7 cellular contexts compared by ENCODE assay signal in the genomic region with DNA sequence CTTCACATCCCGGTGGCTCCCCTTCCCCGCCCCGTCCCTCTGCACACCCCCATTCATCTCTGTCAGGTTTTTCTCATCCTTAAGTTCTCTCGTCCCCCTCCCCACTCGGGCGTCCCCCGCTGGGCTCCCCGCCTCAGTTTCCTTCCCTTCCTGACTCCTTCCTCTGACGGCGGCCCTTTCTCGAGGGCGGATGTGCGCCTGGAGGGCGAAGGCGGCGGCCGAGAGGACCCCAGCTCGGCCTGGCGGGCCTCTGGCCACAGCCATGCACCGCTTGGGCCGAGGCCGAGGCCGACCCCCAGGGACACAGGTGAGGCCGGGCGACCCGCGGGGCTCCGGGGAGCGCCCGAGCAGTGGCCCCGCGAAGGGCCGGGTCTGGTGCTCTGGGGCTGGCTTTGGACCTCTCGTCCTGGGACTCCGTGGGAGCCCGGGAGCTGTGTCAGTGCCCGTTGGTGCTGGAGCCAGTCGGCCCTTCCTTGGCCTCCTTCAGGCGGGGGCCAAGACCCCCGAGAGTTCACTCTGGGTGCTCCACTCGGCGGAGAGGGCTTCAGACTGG.
DNase-seq lines count a peak whose midpoint lies in the region; ATAC-seq lines count a peak whose summit lies in the region.

No MANE protein-coding gene starts in this region.

- H3K4me3 ChIP-seq in HUES6 (ENCODE audit: low read depth, low read length) (peak overlapping the region; percentile 68), iPS-20b (ENCODE audit: low read length) (peak overlapping the region; percentile 59)

- H3K36me3 Mint-ChIP-seq in activated naive CD8-positive, alpha-beta T cell treated with anti-CD3 and anti-CD28 coated beads, Interleukin-2, amount 50 U/mL, for 24 hours (ENCODE audit: low read depth): no peaks in the 10 kb centered on the region
- peaks cover 0 to 1% of the 10 kb centered on the region in 2 donors for H3K36me3 Mint-ChIP-seq in stimulated activated naive B cell treated with anti-CD40 and anti-IgM and Interleukin-4, amounts not matched to agents 10 μg/mL and 1 μg/mL and 100 μg/mL, for 72 hours

- peak overlapping the region; percentile 64 for H3K27ac Mint-ChIP-seq in activated naive CD8-positive, alpha-beta T cell treated with anti-CD3 and anti-CD28 coated beads, Interleukin-2, amount 50 U/mL, for 24 hours
- H3K27ac Mint-ChIP-seq in stimulated activated naive B cell treated with anti-CD40 and anti-IgM and Interleukin-4, amounts not matched to agents 10 μg/mL and 1 μg/mL and 100 μg/mL, for 72 hours: peak overlapping the region; percentile 82

- H3K27me3 Mint-ChIP-seq in activated naive CD8-positive, alpha-beta T cell treated with anti-CD3 and anti-CD28 coated beads, Interleukin-2, amount 50 U/mL, for 24 hours: peaks cover 24% of the 10 kb centered on the region
- peaks cover 37 to 43% of the 10 kb centered on the region in 2 donors for H3K27me3 Mint-ChIP-seq in stimulated activated naive B cell treated with anti-CD40 and anti-IgM and Interleukin-4, amounts not matched to agents 10 μg/mL and 1 μg/mL and 100 μg/mL, for 72 hours

- H3K9me3 Mint-ChIP-seq in activated naive CD8-positive, alpha-beta T cell treated with anti-CD3 and anti-CD28 coated beads, Interleukin-2, amount 50 U/mL, for 24 hours: no peaks in the 10 kb centered on the region
- no peaks in the 10 kb centered on the region for H3K9me3 Mint-ChIP-seq in stimulated activated naive B cell treated with anti-CD40 and anti-IgM and Interleukin-4, amounts not matched to agents 10 μg/mL and 1 μg/mL and 100 μg/mL, for 72 hours

- H3K27ac ChIP-seq in HUES6 (ENCODE audit: low read depth, low read length) (no peak overlapping the region), iPS-20b (ENCODE audit: low read length) (no peak overlapping the region)

- H3K4me1 Mint-ChIP-seq in activated naive CD8-positive, alpha-beta T cell treated with anti-CD3 and anti-CD28 coated beads, Interleukin-2, amount 50 U/mL, for 24 hours: peaks cover 25% of the 10 kb centered on the region
- H3K4me1 Mint-ChIP-seq in stimulated activated naive B cell treated with anti-CD40 and anti-IgM and Interleukin-4, amounts not matched to agents 10 μg/mL and 1 μg/mL and 100 μg/mL, for 72 hours: peaks cover 23 to 35% of the 10 kb centered on the region in 2 donors

- H3K4me1 ChIP-seq in HUES6 (ENCODE audit: control insufficient read depth, insufficient read depth, low read length) (peaks cover 50% of the 10 kb centered on the region), iPS-20b (ENCODE audit: insufficient read depth, low read length) (peaks cover 34% of the 10 kb centered on the region)

- H3K9ac ChIP-seq in HUES6 (ENCODE audit: low read length): no peak overlapping the region
- no peak overlapping the region for H3K9ac ChIP-seq in iPS-20b (ENCODE audit: low read depth, low read length)

- peaks cover 61% of the 10 kb centered on the region for H3K27me3 ChIP-seq in HUES6 (ENCODE audit: control insufficient read depth, insufficient read depth, low read length)
- peaks cover 77% of the 10 kb centered on the region for H3K27me3 ChIP-seq in iPS-20b (ENCODE audit: insufficient read depth, low read length)

- H3K4me3 Mint-ChIP-seq in activated naive CD8-positive, alpha-beta T cell treated with anti-CD3 and anti-CD28 coated beads, Interleukin-2, amount 50 U/mL, for 24 hours: peak overlapping the region; percentile 76
- H3K4me3 Mint-ChIP-seq in stimulated activated naive B cell treated with anti-CD40 and anti-IgM and Interleukin-4, amounts not matched to agents 10 μg/mL and 1 μg/mL and 100 μg/mL, for 72 hours: peak overlapping the region; percentile 81 to 83

- peak; percentile 23 for DNase-seq in activated naive CD8-positive, alpha-beta T cell treated with anti-CD3 and anti-CD28 coated beads, Interleukin-2, amount 50 U/mL, for 24 hours
- no peak for DNase-seq in stimulated activated naive B cell treated with anti-CD40 and anti-IgM and Interleukin-4, amounts not matched to agents 10 μg/mL and 1 μg/mL and 100 μg/mL, for 72 hours
- DNase-seq in NCI-H2227 (lab: John Stamatoyannopoulos, UW; ENCODE audit: unreplicated experiment) (no peak), anterior cingulate cortex (lab: John Stamatoyannopoulos, UW) (no peak)

- H3K36me3 ChIP-seq in HUES6 (ENCODE audit: control insufficient read depth, insufficient read depth, low read length) (no peaks in the 10 kb centered on the region), iPS-20b (ENCODE audit: insufficient read depth, low read depth, low read length) (no peaks in the 10 kb centered on the region)

- H3K9me3 ChIP-seq in HUES6 (ENCODE audit: control insufficient read depth, insufficient read depth, low read depth, low read length) (no peaks in the 10 kb centered on the region), iPS-20b (ENCODE audit: insufficient read depth, low read depth, low read length) (peaks cover 9% of the 10 kb centered on the region; the same call in 1 of the 2 replicates)

- no peak for ATAC-seq in activated naive CD8-positive, alpha-beta T cell treated with anti-CD3 and anti-CD28 coated beads, Interleukin-2, amount 50 U/mL, for 24 hours
- peak in 1 of 2 donors; percentile 1 for ATAC-seq in stimulated activated naive B cell treated with anti-CD40 and anti-IgM and Interleukin-4, amounts not matched to agents 10 μg/mL and 1 μg/mL and 100 μg/mL, for 72 hours (replicated peaks)
- no peak for ATAC-seq in GM21367 (IDR thresholded peaks at IDR 0.05; ENCODE audit: unreplicated experiment)
